24 cellular contexts compared by ENCODE assay signal in genomic region chr15:82228750-82229149, GRCh38. TPM values are rescaled to one million over a fixed set of nuclear protein-coding genes. Genes with fewer than 3 reads are reported as not detected.
"Had no signal": no experiment of that assay in that cellular context is flagged by ENCODE, and none has a peak within 500 bp of the region (broad histone marks: within the 10 kb centered on the region; RNA-seq: fewer than 3 reads in every experiment).

No MANE protein-coding gene starts in this region.

- H3K4me1 Mint-ChIP-seq: mesothelial cell of epicardium, T-cell had no signal

- H3K4me3 ChIP-seq: lung, sigmoid colon, spleen, thoracic aorta, upper lobe of left lung had no signal

- H3K4me3 Mint-ChIP-seq: activated CD4-positive, alpha-beta T cell treated with anti-CD3 and anti-CD28 coated beads, Interleukin-2, amount 10 ng/mL, durations not matched to agents 24 days and 14 days; activated CD8-positive, alpha-beta T cell treated with anti-CD3 and anti-CD28 coated beads, Interleukin-2, amount 10 ng/mL, durations not matched to agents 7 days and 5 days; activated T-cell treated with anti-CD3 and anti-CD28 coated beads, Interleukin-2, amount 50 U/mL, for 24 hours; effector memory CD8-positive, alpha-beta T cell; mesothelial cell of epicardium; nephron progenitor cell; stimulated activated naive B cell treated with anti-CD40 and anti-IgM and Interleukin-4, amounts not matched to agents 10 μg/mL and 1 μg/mL and 100 μg/mL, for 72 hours; T-cell had no signal

- DNase-seq: activated CD4-positive, alpha-beta T cell treated with anti-CD3 and anti-CD28 coated beads, Interleukin-2, amount 10 ng/mL, durations not matched to agents 24 days and 14 days; activated CD4-positive, CD25-positive, alpha-beta regulatory T cell; activated CD8-positive, alpha-beta T cell treated with anti-CD3 and anti-CD28 coated beads, Interleukin-2, amount 10 ng/mL, durations not matched to agents 7 days and 5 days; activated effector memory CD4-positive, alpha-beta T cell treated with anti-CD3 and anti-CD28 coated beads, Interleukin-2, amount 50 U/mL, for 16 hours; activated naive CD4-positive, alpha-beta T cell treated with anti-CD3 and anti-CD28 coated beads, Interleukin-2, amount 50 U/mL, for 16 hours; activated T-cell treated with anti-CD3 and anti-CD28 coated beads, Interleukin-2, amount 50 U/mL, for 24 hours; effector memory CD8-positive, alpha-beta T cell; foreskin keratinocyte; glutamatergic neuron; hippocampal formation; nephron progenitor cell; nucleus accumbens; posterior cingulate gyrus; sigmoid colon; spleen; stimulated activated CD4-positive, alpha-beta T cell treated with anti-CD3 and anti-CD28 coated beads, Interleukin-4, amount 100 ng/mL, for 4 hours; stimulated activated naive B cell treated with anti-CD40 and anti-IgM and Interleukin-4, amounts not matched to agents 10 μg/mL and 1 μg/mL and 100 μg/mL, for 72 hours; T-cell; T-helper 9 cell; upper lobe of left lung had no signal

- H3K27ac ChIP-seq: foreskin keratinocyte, sigmoid colon, spleen, thoracic aorta, upper lobe of left lung had no signal

- H3K27me3 ChIP-seq: foreskin keratinocyte, sigmoid colon, spleen, upper lobe of left lung had no signal

- H3K27ac Mint-ChIP-seq: activated CD4-positive, alpha-beta T cell treated with anti-CD3 and anti-CD28 coated beads, Interleukin-2, amount 10 ng/mL, durations not matched to agents 24 days and 14 days; activated CD8-positive, alpha-beta T cell treated with anti-CD3 and anti-CD28 coated beads, Interleukin-2, amount 10 ng/mL, durations not matched to agents 7 days and 5 days; activated T-cell treated with anti-CD3 and anti-CD28 coated beads, Interleukin-2, amount 50 U/mL, for 24 hours; effector memory CD8-positive, alpha-beta T cell; mesothelial cell of epicardium; nephron progenitor cell; stimulated activated naive B cell treated with anti-CD40 and anti-IgM and Interleukin-4, amounts not matched to agents 10 μg/mL and 1 μg/mL and 100 μg/mL, for 72 hours; T-cell had no signal

- H3K9me3 Mint-ChIP-seq: activated CD4-positive, alpha-beta T cell treated with anti-CD3 and anti-CD28 coated beads, Interleukin-2, amount 10 ng/mL, durations not matched to agents 24 days and 14 days; activated T-cell treated with anti-CD3 and anti-CD28 coated beads, Interleukin-2, amount 50 U/mL, for 24 hours; effector memory CD8-positive, alpha-beta T cell; mesothelial cell of epicardium; nephron progenitor cell; stimulated activated naive B cell treated with anti-CD40 and anti-IgM and Interleukin-4, amounts not matched to agents 10 μg/mL and 1 μg/mL and 100 μg/mL, for 72 hours; T-cell had no signal

- H3K4me1 ChIP-seq: foreskin keratinocyte, sigmoid colon, upper lobe of left lung had no signal

- ATAC-seq: activated CD8-positive, alpha-beta T cell treated with anti-CD3 and anti-CD28 coated beads, Interleukin-2, amount 10 ng/mL, durations not matched to agents 7 days and 5 days; effector memory CD8-positive, alpha-beta T cell; foreskin keratinocyte; left lobe of liver; stimulated activated naive B cell treated with anti-CD40 and anti-IgM and Interleukin-4, amounts not matched to agents 10 μg/mL and 1 μg/mL and 100 μg/mL, for 72 hours; T-cell had no signal

- H3K9me3 ChIP-seq: sigmoid colon, spleen, thoracic aorta, upper lobe of left lung had no signal

- H3K27me3 Mint-ChIP-seq: activated CD4-positive, alpha-beta T cell treated with anti-CD3 and anti-CD28 coated beads, Interleukin-2, amount 10 ng/mL, durations not matched to agents 24 days and 14 days; activated T-cell treated with anti-CD3 and anti-CD28 coated beads, Interleukin-2, amount 50 U/mL, for 24 hours; effector memory CD8-positive, alpha-beta T cell; stimulated activated naive B cell treated with anti-CD40 and anti-IgM and Interleukin-4, amounts not matched to agents 10 μg/mL and 1 μg/mL and 100 μg/mL, for 72 hours; T-cell had no signal

RNA-seq across cellular contexts. Expression of gene SAXO2, which starts 33.9 kb away (rescaled TPM):
- total RNA-seq: thoracic aorta had no signal
